In genomic region chr20:23723659-23724307, GRCh38 we compare ENCODE assay signal across 8 cellular contexts. TPM values are rescaled to one million over a fixed set of nuclear protein-coding genes. Genes with fewer than 3 reads are reported as not detected.
A peak's percentile ranks its signal among the peaks of the same experiment; 100 is the strongest.
DNase-seq lines count a peak whose midpoint lies in the region; ATAC-seq and TF ChIP-seq lines count a peak whose summit lies in the region.
"Not testable (repeated sequence)": the region's sequence is repeated elsewhere in the genome, so short reads cannot be mapped to it uniquely, and the experiment has no call there.
"Had no signal": no experiment of that assay in that cellular context is flagged by ENCODE, and none has a peak within 500 bp of the region (broad histone marks: within the 10 kb centered on the region; RNA-seq: fewer than 3 reads in every experiment).

No MANE protein-coding gene starts in this region.

- H3K79me2 ChIP-seq in HCT116 (ENCODE audit: insufficient read depth, low read length); Loucy (ENCODE audit: insufficient read depth, low read length): not testable (repeated sequence)

- not testable (repeated sequence) for H2AFZ ChIP-seq in HCT116 (ENCODE audit: low read depth, low read length, poor library complexity, severe bottlenecking); Loucy (ENCODE audit: low read length)

- RAD21 ChIA-PET in HCT116 (lab: Charles Lee; ENCODE audit: low non-redundant PET in 1 of 2, low total read pairs in 2 of 2, uncharacterized antibody in 2 of 2, unreplicated experiment in 2 of 2) = not testable (repeated sequence)

- H3K4me1 Mint-ChIP-seq in glutamatergic neuron (ENCODE audit: low read depth, unreplicated experiment); nephron progenitor cell: not testable (repeated sequence)

- ATAC-seq in HCT116 = peak; percentile 98

- H3K4me3 ChIP-seq in GM12865 (ENCODE audit: low read depth, low read length); HCT116 (replicated peaks in 1 of 2; ENCODE audit: low read depth in 1 of 2, low read length in 2 of 2); Loucy (ENCODE audit: low read length, poor library complexity, severe bottlenecking); SJSA1; adipocyte (ENCODE audit: low read length): not testable (repeated sequence)

- not testable (repeated sequence) for H3K9me3 ChIP-seq in HCT116 (ENCODE audit: control insufficient read depth in 1 of 2, insufficient read depth in 1 of 2, low read depth in 1 of 2, low read length in 2 of 2); Loucy (ENCODE audit: insufficient read depth, low read depth, low read length); SJSA1 (replicated peaks); adipocyte (ENCODE audit: control insufficient read depth, low read length)

- DNase-seq in GM12865 (ENCODE audit: low read depth) (peak; percentile 38), SJSA1 (ENCODE audit: low read depth in 1 of 2, low spot score in 2 of 2) (peak; percentile 39 to 61), adipocyte (ENCODE audit: low read depth) (peak; percentile 42), glutamatergic neuron (peak; percentile 66), nephron progenitor cell (peak; percentile 71)
- DNase-seq in HCT116 (ENCODE audit: low read depth, low spot score) = not testable (repeated sequence)

- peak; percentile 28; the same call in 1 of the 2 replicates for TF ChIP-seq RAD21 in HCT116 (IDR thresholded peaks at IDR 0.05; ENCODE audit: low read depth)

- not testable (repeated sequence) for BruUV-seq in HCT116 (replicated peaks; lab: Mats Ljungman, UMichigan)

- not testable (repeated sequence) for TF ChIP-seq POLR2A in HCT116 (IDR thresholded peaks at IDR 0.05; ENCODE audit: borderline replicate concordance, extremely low read depth, insufficient read depth, insufficient read length)

- H3K4me1 ChIP-seq in HCT116 (ENCODE audit: control insufficient read depth in 1 of 2, insufficient read depth in 2 of 2, low read length in 2 of 2); Loucy (ENCODE audit: insufficient read depth, low read length, poor library complexity, severe bottlenecking); SJSA1 (replicated peaks); adipocyte (ENCODE audit: control insufficient read depth, insufficient read depth, low read length): not testable (repeated sequence)

- H3K4me2 ChIP-seq in HCT116 (ENCODE audit: low read length); Loucy (ENCODE audit: low read depth, low read length, poor library complexity, severe bottlenecking): not testable (repeated sequence)

- intact Hi-C loops in HCT116 (cut with micrococcal nuclease) = not testable (repeated sequence)

- not testable (repeated sequence) for H3K4me3 Mint-ChIP-seq in glutamatergic neuron (ENCODE audit: unreplicated experiment); nephron progenitor cell

- CTCF ChIA-PET in HCT116 (lab: Charles Lee) = interaction anchor here (0.6 kb wide), 1 partner anchor 294 kb away, joined by 3 read pairs; no protein-coding TSS in a partner anchor

- H4K20me1 ChIP-seq in HCT116 (ENCODE audit: insufficient read depth); Loucy (ENCODE audit: insufficient read depth, low read length, poor library complexity, severe bottlenecking): not testable (repeated sequence)

- TF ChIP-seq CTCF in GM12865 (IDR thresholded peaks at IDR 0.05; ENCODE audit: insufficient read depth, low read depth, low read length, missing control alignments) = peak; percentile 54
- TF ChIP-seq CTCF in HCT116 (IDR thresholded peaks at IDR 0.05 in 2 of 3, conservative IDR thresholded peaks at IDR 0.05 in 1 of 3; ENCODE audit: borderline replicate concordance in 1 of 3, insufficient read depth in 1 of 3, low read depth in 2 of 3, low read length in 2 of 3) = peak; percentile 39 to 61 (median 51); a peak in 5 of 6 replicates
- peak; percentile 48 for TF ChIP-seq CTCF in Loucy (conservative IDR thresholded peaks at IDR 0.05; ENCODE audit: low read length)
- peak; percentile 71 for TF ChIP-seq CTCF in glutamatergic neuron (IDR thresholded peaks at IDR 0.05; ENCODE audit: partially characterized antibody, unreplicated experiment)
- TF ChIP-seq CTCF in nephron progenitor cell (IDR thresholded peaks at IDR 0.05) = peak; percentile 57

- H3K36me3 Mint-ChIP-seq in glutamatergic neuron (ENCODE audit: unreplicated experiment); nephron progenitor cell (ENCODE audit: low read depth): not testable (repeated sequence)

- not testable (repeated sequence) for H3F3A ChIP-seq in Loucy (ENCODE audit: low read depth)

- H3K27ac Mint-ChIP-seq in glutamatergic neuron (ENCODE audit: unreplicated experiment); nephron progenitor cell: not testable (repeated sequence)

- not testable (repeated sequence) for H3K27me3 Mint-ChIP-seq in glutamatergic neuron (ENCODE audit: unreplicated experiment)
- H3K27me3 Mint-ChIP-seq in nephron progenitor cell (ENCODE audit: low read depth, poor library complexity) = peaks cover 14% of the 10 kb centered on the region

- H3K9ac ChIP-seq in HCT116 (ENCODE audit: low read length); Loucy (ENCODE audit: low read depth, low read length, poor library complexity, severe bottlenecking); adipocyte (ENCODE audit: low read length): not testable (repeated sequence)

- H3K36me3 ChIP-seq in HCT116 (ENCODE audit: control insufficient read depth in 1 of 2, insufficient read depth in 2 of 2, low read length in 2 of 2); Loucy (ENCODE audit: insufficient read depth, low read length); SJSA1; adipocyte (ENCODE audit: control insufficient read depth, insufficient read depth, low read length, severe bottlenecking): not testable (repeated sequence)

- POLR2A ChIA-PET in HCT116 (lab: Charles Lee) = not testable (repeated sequence)

- H3K9me3 Mint-ChIP-seq in glutamatergic neuron (ENCODE audit: unreplicated experiment); nephron progenitor cell: not testable (repeated sequence)

- H3K27me3 ChIP-seq in HCT116 (ENCODE audit: insufficient read depth, low read length); Loucy (ENCODE audit: insufficient read depth, low read length, poor library complexity, severe bottlenecking); SJSA1 (replicated peaks); adipocyte (replicated peaks; ENCODE audit: control insufficient read depth, insufficient read depth, low read length): not testable (repeated sequence)

- H3K27ac ChIP-seq in HCT116 (ENCODE audit: low read depth, low read length); SJSA1: not testable (repeated sequence)

- not testable (repeated sequence) for H3K9me2 ChIP-seq in HCT116 (ENCODE audit: insufficient read depth); Loucy (replicated peaks; ENCODE audit: low read depth, low read length)

RNA-seq across cellular contexts. Expression of gene CST1, which starts 27.0 kb away (rescaled TPM):
- not detected for total RNA-seq in HCT116 (2021; ENCODE audit: unreplicated experiment)
- 0.10 TPM in 1 of 2 replicates, not detected in the other for polyA plus RNA-seq in HCT116 (2012)
- not detected in 2 replicates for total RNA-seq in SJSA1 (2014; rRNA removed; shearing (Covaris generic))
- total RNA-seq in glutamatergic neuron (ENCODE audit: unreplicated experiment) = not detected
- total RNA-seq: T-cell had no signal

RNA-seq across cellular contexts. Expression of gene CST4, which starts 34.9 kb away (rescaled TPM):
- total RNA-seq in HCT116 (2021; ENCODE audit: unreplicated experiment) (not detected), glutamatergic neuron (ENCODE audit: unreplicated experiment) (not detected)
- polyA plus RNA-seq in HCT116 (2012) = not detected in 2 replicates
- not detected in 2 replicates for total RNA-seq in SJSA1 (2014; rRNA removed; shearing (Covaris generic))
- total RNA-seq: T-cell had no signal
